Comparison of ENCODE assay signal across 23 cellular contexts in the genomic region with DNA sequence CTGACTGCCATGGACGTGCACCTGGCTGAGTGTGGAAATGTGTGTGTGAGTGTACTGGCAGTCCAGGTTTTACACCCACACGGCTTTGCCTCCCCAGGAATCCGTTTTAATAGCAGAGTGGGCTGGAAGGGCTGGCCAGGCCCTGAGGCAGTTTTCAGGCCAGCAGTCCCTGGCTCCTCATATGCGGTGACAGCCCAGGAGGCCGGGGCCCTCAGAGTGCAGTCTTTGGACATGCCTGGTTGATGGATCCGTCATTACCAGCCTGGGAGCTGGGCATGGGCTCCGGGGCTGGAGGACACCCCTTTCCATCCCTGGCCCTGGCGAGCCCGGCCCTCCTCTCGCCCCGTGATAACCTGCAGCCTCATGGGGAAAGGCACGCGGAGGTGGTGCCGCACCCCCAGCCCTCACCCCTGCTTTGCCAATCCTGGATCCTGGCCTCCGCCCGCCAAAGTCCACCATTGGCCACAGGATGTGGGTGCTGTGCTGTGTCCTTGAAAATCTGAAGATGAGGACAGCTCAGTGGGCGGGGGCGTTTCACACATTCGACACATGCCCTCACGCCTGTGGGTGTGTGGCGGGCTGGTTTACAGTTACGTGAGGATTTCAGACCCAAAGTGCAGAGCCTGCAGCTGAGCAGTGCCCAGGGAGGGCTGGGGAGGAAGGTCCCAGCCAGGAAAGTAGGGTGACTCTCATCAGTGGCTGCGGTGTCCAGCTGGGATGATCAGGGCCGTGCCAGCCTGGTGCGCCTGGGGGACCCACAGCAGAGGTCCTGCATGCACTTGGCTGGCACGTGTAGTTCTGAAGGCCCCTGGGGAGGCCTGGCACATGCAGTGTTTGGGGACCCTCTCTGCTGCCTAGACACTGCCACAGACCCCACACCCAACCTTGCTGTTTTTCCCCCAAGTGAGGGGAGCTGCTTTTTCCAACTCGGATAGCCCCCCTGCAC. TPM values are rescaled to one million over a fixed set of nuclear protein-coding genes. Genes with fewer than 3 reads are reported as not detected.
DNase-seq lines count a peak whose midpoint lies in the region; ATAC-seq, FAIRE-seq and TF ChIP-seq lines count a peak whose summit lies in the region.
"Had no signal": no experiment of that assay in that cellular context is flagged by ENCODE, and none has a peak within 500 bp of the region (broad histone marks: within the 10 kb centered on the region; RNA-seq: fewer than 3 reads in every experiment).

No MANE protein-coding gene starts in this region.

- no peak for TF ChIP-seq CTCF in SK-N-SH (IDR thresholded peaks at IDR 0.05)
- TF ChIP-seq CTCF in dorsolateral prefrontal cortex (IDR thresholded peaks at IDR 0.05 in 54 of 56, conservative IDR thresholded peaks at IDR 0.05 in 2 of 56; ENCODE audit: low read depth in 1 of 56, partially characterized antibody in 56 of 56) = no peak
- no peak for TF ChIP-seq CTCF in hepatocyte (IDR thresholded peaks at IDR 0.05; ENCODE audit: poor library complexity)

- H3K79me2 ChIP-seq in SK-N-SH (ENCODE audit: insufficient read depth) (no peaks in the 10 kb centered on the region), hepatocyte (no peaks in the 10 kb centered on the region)

- no peak for TF ChIP-seq EP300 in SK-N-SH (IDR thresholded peaks at IDR 0.05; ENCODE audit: borderline replicate concordance in 1 of 2, low read depth in 1 of 2, low read length in 1 of 2)

- H3F3A ChIP-seq in SK-N-SH (replicated peaks; ENCODE audit: insufficient read depth) = no peaks in the 10 kb centered on the region

- no peak overlapping the region for H3K27ac ChIP-seq in SK-N-SH (ENCODE audit: low read depth in 2 of 2, low read length in 1 of 2)
- peak overlapping the region in 44 of 59 donors; percentile 7 to 89 (median 68) for H3K27ac ChIP-seq in dorsolateral prefrontal cortex
- no peak overlapping the region for H3K27ac ChIP-seq in hepatocyte
- H3K27ac ChIP-seq: 22Rv1, prostate gland, transverse colon, WERI-Rb-1 had no signal

- H3K9ac ChIP-seq in SK-N-SH = no peak overlapping the region

- POLR2A ChIA-PET in SK-N-SH (lab: Yijun Ruan, JAX) = no interaction called here

- FAIRE-seq in urothelium cell line (lab: Jason Lieb, UNC) = peak; percentile 56
- FAIRE-seq: G401.6, GM18507 had no signal

- H3K9me3 ChIP-seq in SK-N-SH (no peaks in the 10 kb centered on the region), hepatocyte (ENCODE audit: low read depth) (no peaks in the 10 kb centered on the region)
- H3K9me3 ChIP-seq: prostate gland, stomach, transverse colon had no signal

- peak; percentile 69 for DNase-seq in SK-N-SH
- peak in 9 of 10 donors; percentile 40 to 85 (median 72) for DNase-seq in dorsolateral prefrontal cortex
- DNase-seq in natural killer cell treated with Interleukin-12 subunit alpha and Interleukin-12 subunit beta and Interleukin-15 and Interleukin-18, amount 100 ng/mL, for 72 hours (ENCODE audit: low spot score) = peak; percentile 78
- no peak for DNase-seq in urothelium cell line (ENCODE audit: low spot score)
- no peak for DNase-seq in hepatocyte (ENCODE audit: low spot score)
- no peak for DNase-seq in activated T-cell treated with anti-CD3 and anti-CD28 coated beads, Interleukin-2, amount 50 U/mL, for 1 hour
- DNase-seq in dermis blood vessel endothelial cell = no peak
- DNase-seq: activated CD4-positive, alpha-beta T cell treated with anti-CD3 and anti-CD28 coated beads, Interleukin-2, amount 50 U/mL, for 1 hour; activated naive CD8-positive, alpha-beta T cell treated with anti-CD3 and anti-CD28 coated beads for 36 hours; erythroblast; NCI-H1930; T-helper 9 cell; WERI-Rb-1 had no signal

- no peaks in the 10 kb centered on the region for H3K9me3 Mint-ChIP-seq in natural killer cell treated with Interleukin-12 subunit alpha and Interleukin-12 subunit beta and Interleukin-15 and Interleukin-18, amount 100 ng/mL, for 72 hours
- H3K9me3 Mint-ChIP-seq: activated naive CD8-positive, alpha-beta T cell treated with anti-CD3 and anti-CD28 coated beads for 36 hours; central memory CD8-positive, alpha-beta T cell; GM23338; mesothelial cell of epicardium had no signal

- no peaks in the 10 kb centered on the region for H3K36me3 ChIP-seq in SK-N-SH (replicated peaks in 1 of 2; ENCODE audit: control insufficient read depth in 1 of 2, insufficient read depth in 2 of 2, low read length in 1 of 2)
- no peaks in the 10 kb centered on the region for H3K36me3 ChIP-seq in hepatocyte (replicated peaks; ENCODE audit: insufficient read depth, low read depth)
- H3K36me3 ChIP-seq: prostate gland, stomach, transverse colon, WERI-Rb-1 had no signal

- no peaks in the 10 kb centered on the region for H3K36me3 Mint-ChIP-seq in natural killer cell treated with Interleukin-12 subunit alpha and Interleukin-12 subunit beta and Interleukin-15 and Interleukin-18, amount 100 ng/mL, for 72 hours
- H3K36me3 Mint-ChIP-seq: activated naive CD8-positive, alpha-beta T cell treated with anti-CD3 and anti-CD28 coated beads for 36 hours; mesothelial cell of epicardium had no signal

- H3K4me1 Mint-ChIP-seq in natural killer cell treated with Interleukin-12 subunit alpha and Interleukin-12 subunit beta and Interleukin-15 and Interleukin-18, amount 100 ng/mL, for 72 hours (ENCODE audit: low read depth in 2 of 2) = peaks cover 8 to 23% of the 10 kb centered on the region in 2 donors

- intact Hi-C loops in dorsolateral prefrontal cortex (cut with DNase I) = loop anchor here in 1 of 2 donors (2.0 kb wide), 1 partner anchor 30 kb away; no protein-coding TSS in a partner anchor

- H3K27me3 ChIP-seq in SK-N-SH (ENCODE audit: insufficient read depth) = no peaks in the 10 kb centered on the region
- H3K27me3 ChIP-seq in dorsolateral prefrontal cortex = no peaks in the 10 kb centered on the region
- H3K27me3 ChIP-seq in hepatocyte = no peaks in the 10 kb centered on the region
- H3K27me3 ChIP-seq: stomach, transverse colon had no signal

- H3K4me3 ChIP-seq in SK-N-SH (ENCODE audit: low read depth in 2 of 2, low read length in 1 of 2) = no peak overlapping the region
- no peak overlapping the region for H3K4me3 ChIP-seq in dorsolateral prefrontal cortex
- H3K4me3 ChIP-seq in hepatocyte = no peak overlapping the region
- H3K4me3 ChIP-seq: GM23338, prostate gland, stomach, transverse colon had no signal

- H4K20me1 ChIP-seq in SK-N-SH (ENCODE audit: insufficient read depth) (no peaks in the 10 kb centered on the region), hepatocyte (ENCODE audit: insufficient read depth, poor library complexity, severe bottlenecking) (no peaks in the 10 kb centered on the region)

- WGBS in SK-N-SH (ENCODE audit: low lambda C conversion rate) = 76% methylated on average over 25 of the region's 27 CpGs
- 92% methylated on average over 27 of the region's 27 CpGs for WGBS in hepatocyte (ENCODE audit: low lambda C conversion rate, missing lambda C conversion rate)

- CTCF ChIA-PET in SK-N-SH (lab: Yijun Ruan, JAX) = interaction anchor here (0.6 to 2.7 kb wide), 4 partner anchors 10 to 71 kb away, joined by 3 to 9 read pairs (median 3); no protein-coding TSS in a partner anchor

- H3K4me3 Mint-ChIP-seq in natural killer cell treated with Interleukin-12 subunit alpha and Interleukin-12 subunit beta and Interleukin-15 and Interleukin-18, amount 100 ng/mL, for 72 hours = no peak overlapping the region
- H3K4me3 Mint-ChIP-seq: activated naive CD8-positive, alpha-beta T cell treated with anti-CD3 and anti-CD28 coated beads for 36 hours; central memory CD8-positive, alpha-beta T cell; GM23338; mesothelial cell of epicardium had no signal

- H3K4me1 ChIP-seq in SK-N-SH (ENCODE audit: control insufficient read depth in 1 of 2, insufficient read depth in 2 of 2, low read depth in 1 of 2, low read length in 1 of 2) = peaks cover 0 to 18% of the 10 kb centered on the region in 2 experiments; a peak in 2 of 4 replicates
- H3K4me1 ChIP-seq in hepatocyte (ENCODE audit: insufficient read depth) = no peaks in the 10 kb centered on the region
- H3K4me1 ChIP-seq: prostate gland had no signal

- H3K27ac Mint-ChIP-seq in natural killer cell treated with Interleukin-12 subunit alpha and Interleukin-12 subunit beta and Interleukin-15 and Interleukin-18, amount 100 ng/mL, for 72 hours = no peak overlapping the region
- H3K27ac Mint-ChIP-seq: activated naive CD8-positive, alpha-beta T cell treated with anti-CD3 and anti-CD28 coated beads for 36 hours; GM23338; mesothelial cell of epicardium had no signal

- H2AFZ ChIP-seq in SK-N-SH (ENCODE audit: low read depth) = no peak overlapping the region
- no peak overlapping the region for H2AFZ ChIP-seq in hepatocyte
- H2AFZ ChIP-seq: GM23338 had no signal

- TF ChIP-seq RAD21 in SK-N-SH (IDR thresholded peaks at IDR 0.05; ENCODE audit: low read length) = no peak

- no peaks in the 10 kb centered on the region for H3K27me3 Mint-ChIP-seq in natural killer cell treated with Interleukin-12 subunit alpha and Interleukin-12 subunit beta and Interleukin-15 and Interleukin-18, amount 100 ng/mL, for 72 hours
- H3K27me3 Mint-ChIP-seq: activated naive CD8-positive, alpha-beta T cell treated with anti-CD3 and anti-CD28 coated beads for 36 hours had no signal

- H3K4me2 ChIP-seq in SK-N-SH = no peak overlapping the region
- no peak overlapping the region for H3K4me2 ChIP-seq in hepatocyte
- H3K4me2 ChIP-seq: GM23338 had no signal

- no peak for ATAC-seq in SK-N-SH treated with all-trans-retinoic acid at 6 μM for 48 hours
- ATAC-seq in natural killer cell treated with Interleukin-12 subunit alpha and Interleukin-12 subunit beta and Interleukin-15 and Interleukin-18, amount 100 ng/mL, for 72 hours = peak; percentile 48 to 83
- ATAC-seq: GM23338 had no signal

- H3K9me2 ChIP-seq in SK-N-SH (no peaks in the 10 kb centered on the region), hepatocyte (replicated peaks; ENCODE audit: insufficient read depth) (no peaks in the 10 kb centered on the region)

TF ChIP-seq in SK-N-SH, 30 proteins besides CTCF, POLR2A, EP300 and RAD21 (continues in another document):
- TF ChIP-seq JUND (IDR thresholded peaks at IDR 0.05) (no peak), SIN3A (IDR thresholded peaks at IDR 0.05; ENCODE audit: borderline replicate concordance, low read depth, low read length) (no peak), POLR2AphosphoS5 (IDR thresholded peaks at IDR 0.05; ENCODE audit: low read depth, low read length) (no peak), RFX5 (IDR thresholded peaks at IDR 0.05; ENCODE audit: low read length) (no peak)

RNA-seq across cellular contexts. Expression of gene RTN4R, which starts 55.1 kb away (rescaled TPM):
- polyA plus RNA-seq in SK-N-SH (2012; rRNA removed) = 0.23 and 0.39 TPM in 2 replicates
- polyA plus RNA-seq in SK-N-SH (2012; cell fraction: cytosol; rRNA removed) = 0.12 and 0.47 TPM in 2 replicates
- 0.20 and 0.26 TPM in 2 replicates for polyA plus RNA-seq in SK-N-SH (2012; cell fraction: nucleus; rRNA removed)
- total RNA-seq in dorsolateral prefrontal cortex = 10 to 100 TPM; 14.5 to 68.2 (median 38.9) TPM
- under 1 TPM; 0.48 to 0.78 TPM for total RNA-seq in natural killer cell treated with Interleukin-12 subunit alpha and Interleukin-12 subunit beta and Interleukin-15 and Interleukin-18, amount 100 ng/mL, for 72 hours
- total RNA-seq in hepatocyte = 7.9 and 12.8 TPM in 2 replicates
- 16.9 and 18.9 TPM in 2 replicates for polyA plus RNA-seq in hepatocyte
- total RNA-seq in dermis blood vessel endothelial cell = 0.68 and 2.7 TPM in 2 replicates

Comparison
In these comparisons a context has a peak if more than half of its experiments do, and no peak if none do; other contexts are left out.
1. DNase-seq: peak in SK-N-SH (single experiment), dorsolateral prefrontal cortex (9 of 10) and natural killer cell treated with Interleukin-12 subunit alpha and Interleukin-12 subunit beta and Interleukin-15 and Interleukin-18, amount 100 ng/mL, for 72 hours (single experiment); none in urothelium cell line (single experiment), hepatocyte (single experiment), activated T-cell treated with anti-CD3 and anti-CD28 coated beads, Interleukin-2, amount 50 U/mL, for 1 hour (single experiment) and dermis blood vessel endothelial cell (single experiment).
2. H3K27ac ChIP-seq: peak in dorsolateral prefrontal cortex (44 of 59); none in SK-N-SH (0 of 2) and hepatocyte (single experiment).